14 cellular contexts compared by ENCODE assay signal in the genomic region with DNA sequence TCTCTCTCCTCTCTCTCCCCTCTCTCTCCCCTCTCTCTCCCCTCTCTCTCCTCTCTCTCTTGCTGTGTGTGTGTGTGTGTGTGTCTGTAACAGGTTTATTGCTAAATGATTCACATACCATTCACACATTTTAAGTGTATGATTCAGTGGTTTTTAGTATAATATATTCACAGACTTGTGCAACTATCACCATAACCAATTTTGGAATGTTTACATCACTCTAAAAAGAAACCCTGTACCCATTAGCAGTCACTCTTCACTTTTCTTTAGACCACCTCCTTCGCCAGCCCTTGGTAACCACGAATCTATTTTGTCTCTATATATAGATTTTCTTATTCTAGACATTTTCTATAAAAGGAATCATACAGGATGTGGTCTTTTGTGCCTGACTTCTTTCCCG. TPM values are rescaled to one million over a fixed set of nuclear protein-coding genes. Genes with fewer than 3 reads are reported as not detected.
DNase-seq lines count a peak whose midpoint lies in the region; ATAC-seq and TF ChIP-seq lines count a peak whose summit lies in the region.
"Had no signal": no experiment of that assay in that cellular context is flagged by ENCODE, and none has a peak within 500 bp of the region (broad histone marks: within the 10 kb centered on the region; RNA-seq: fewer than 3 reads in every experiment).

No MANE protein-coding gene starts in this region.

- no peak for TF ChIP-seq CTCF in activated CD8-positive, alpha-beta T cell treated with anti-CD3 and anti-CD28 coated beads for 36 hours (IDR thresholded peaks at IDR 0.05)
- TF ChIP-seq CTCF in fibroblast of lung (conservative IDR thresholded peaks at IDR 0.05 in 1 of 2, IDR thresholded peaks at IDR 0.05 in 1 of 2; ENCODE audit: low read depth in 1 of 2, low read length in 2 of 2) (no peak), WERI-Rb-1 (IDR thresholded peaks at IDR 0.05; ENCODE audit: low read depth, low read length) (no peak)

- DNase-seq in activated naive CD4-positive, alpha-beta T cell treated with Interleukin-2 at 50 U/mL for 16 hours, result no peak
- DNase-seq in activated CD8-positive, alpha-beta T cell treated with anti-CD3 and anti-CD28 coated beads for 36 hours, result peak; percentile 28
- DNase-seq in fibroblast of lung (ENCODE audit: low read depth in 2 of 2), result peak; percentile 33 to 36
- peak; percentile 21 for DNase-seq in stromal cell of bone marrow (ENCODE audit: low read depth)
- no peak for DNase-seq in RPMI8226
- DNase-seq in WERI-Rb-1, result no peak
- DNase-seq: activated T-cell treated with anti-CD3 and anti-CD28 coated beads, Interleukin-2, amount 50 U/mL, for 24 hours; dermis blood vessel endothelial cell; NCI-H2081; right cardiac atrium had no signal

- peaks cover 3% of the 10 kb centered on the region for H3K36me3 Mint-ChIP-seq in activated naive CD4-positive, alpha-beta T cell treated with anti-CD3 and anti-CD28 coated beads, Interleukin-2, amount 50 U/mL, for 24 hours
- H3K36me3 Mint-ChIP-seq in activated CD8-positive, alpha-beta T cell treated with anti-CD3 and anti-CD28 coated beads for 36 hours (ENCODE audit: low read depth), result no peaks in the 10 kb centered on the region

- H2AFZ ChIP-seq in fibroblast of lung (ENCODE audit: low read length), result no peak overlapping the region

- intact Hi-C loops in activated CD8-positive, alpha-beta T cell treated with anti-CD3 and anti-CD28 coated beads for 36 hours (cut with micrococcal nuclease), result no loop called here

- H3K4me3 Mint-ChIP-seq in activated naive CD4-positive, alpha-beta T cell treated with anti-CD3 and anti-CD28 coated beads, Interleukin-2, amount 50 U/mL, for 24 hours, result no peak overlapping the region
- no peak overlapping the region for H3K4me3 Mint-ChIP-seq in activated CD8-positive, alpha-beta T cell treated with anti-CD3 and anti-CD28 coated beads for 36 hours
- H3K4me3 Mint-ChIP-seq: activated T-cell treated with anti-CD3 and anti-CD28 coated beads, Interleukin-2, amount 50 U/mL, for 24 hours had no signal

- peak overlapping the region; percentile 96 for H3K27ac Mint-ChIP-seq in activated naive CD4-positive, alpha-beta T cell treated with anti-CD3 and anti-CD28 coated beads, Interleukin-2, amount 50 U/mL, for 24 hours
- H3K27ac Mint-ChIP-seq in activated CD8-positive, alpha-beta T cell treated with anti-CD3 and anti-CD28 coated beads for 36 hours, result peak overlapping the region; percentile 4
- H3K27ac Mint-ChIP-seq: activated T-cell treated with anti-CD3 and anti-CD28 coated beads, Interleukin-2, amount 50 U/mL, for 24 hours had no signal

- no peaks in the 10 kb centered on the region for H3K27me3 Mint-ChIP-seq in activated naive CD4-positive, alpha-beta T cell treated with anti-CD3 and anti-CD28 coated beads, Interleukin-2, amount 50 U/mL, for 24 hours
- H3K27me3 Mint-ChIP-seq in activated CD8-positive, alpha-beta T cell treated with anti-CD3 and anti-CD28 coated beads for 36 hours, result peaks cover 6% of the 10 kb centered on the region

- H3K4me1 Mint-ChIP-seq in activated naive CD4-positive, alpha-beta T cell treated with anti-CD3 and anti-CD28 coated beads, Interleukin-2, amount 50 U/mL, for 24 hours, result peaks cover 22% of the 10 kb centered on the region
- H3K4me1 Mint-ChIP-seq in activated CD8-positive, alpha-beta T cell treated with anti-CD3 and anti-CD28 coated beads for 36 hours (ENCODE audit: low read depth), result peaks cover 9% of the 10 kb centered on the region

- no peak overlapping the region for H3K4me2 ChIP-seq in fibroblast of lung (ENCODE audit: extremely low read depth, insufficient read depth, low read length)

- peak; percentile 86 for ATAC-seq in activated CD8-positive, alpha-beta T cell treated with anti-CD3 and anti-CD28 coated beads for 36 hours
- no peak for ATAC-seq in GM18907 (IDR thresholded peaks at IDR 0.05; ENCODE audit: unreplicated experiment)
- ATAC-seq: right cardiac atrium had no signal

- H3K79me2 ChIP-seq in fibroblast of lung (ENCODE audit: control insufficient read depth, insufficient read depth, low read length), result no peaks in the 10 kb centered on the region

- H3K9me3 Mint-ChIP-seq in activated naive CD4-positive, alpha-beta T cell treated with anti-CD3 and anti-CD28 coated beads, Interleukin-2, amount 50 U/mL, for 24 hours, result no peaks in the 10 kb centered on the region
- no peaks in the 10 kb centered on the region for H3K9me3 Mint-ChIP-seq in activated CD8-positive, alpha-beta T cell treated with anti-CD3 and anti-CD28 coated beads for 36 hours
- H3K9me3 Mint-ChIP-seq: activated T-cell treated with anti-CD3 and anti-CD28 coated beads, Interleukin-2, amount 50 U/mL, for 24 hours had no signal

- H3K9ac ChIP-seq in fibroblast of lung (ENCODE audit: insufficient read depth, low read length), result no peak overlapping the region

- H3K36me3 ChIP-seq in fibroblast of lung (ENCODE audit: control insufficient read depth, insufficient read depth, low read length), result no peaks in the 10 kb centered on the region
- H3K36me3 ChIP-seq in WERI-Rb-1, result no peaks in the 10 kb centered on the region

- H4K20me1 ChIP-seq in fibroblast of lung (ENCODE audit: control insufficient read depth, extremely low read depth, insufficient read depth, low read length), result no peaks in the 10 kb centered on the region

- CTCF ChIA-PET in activated CD8-positive, alpha-beta T cell treated with anti-CD3 and anti-CD28 coated beads for 36 hours (lab: Charles Lee), result no interaction called here

- POLR2A ChIA-PET in activated CD8-positive, alpha-beta T cell treated with anti-CD3 and anti-CD28 coated beads for 36 hours (lab: Charles Lee), result no interaction called here

- H3K4me1 ChIP-seq in fibroblast of lung (ENCODE audit: control insufficient read depth, extremely low read depth, insufficient read depth, low read length), result no peaks in the 10 kb centered on the region

- H3K27me3 ChIP-seq in fibroblast of lung (ENCODE audit: control insufficient read depth, insufficient read depth, low read length) (no peaks in the 10 kb centered on the region), WERI-Rb-1 (ENCODE audit: insufficient read depth, low read depth, severe bottlenecking) (peaks cover 70% of the 10 kb centered on the region)
- H3K27me3 ChIP-seq: tibial nerve had no signal

- no peak overlapping the region for H3K27ac ChIP-seq in fibroblast of lung (ENCODE audit: insufficient read depth, low read length)
- no peak overlapping the region for H3K27ac ChIP-seq in WERI-Rb-1
- H3K27ac ChIP-seq: C4-2B had no signal

- H3K9me3 ChIP-seq in fibroblast of lung (ENCODE audit: control insufficient read depth, insufficient read depth, low read depth, low read length) (no peaks in the 10 kb centered on the region), WERI-Rb-1 (ENCODE audit: severe bottlenecking) (no peaks in the 10 kb centered on the region)
- H3K9me3 ChIP-seq: tibial nerve had no signal

- H3K4me3 ChIP-seq in fibroblast of lung (replicated peaks in 1 of 4; ENCODE audit: control extremely low read depth in 1 of 4, insufficient read depth in 1 of 4, low read depth in 3 of 4, low read length in 4 of 4) (no peak overlapping the region), WERI-Rb-1 (ENCODE audit: low read depth, low read length) (no peak overlapping the region)
- H3K4me3 ChIP-seq: tibial nerve had no signal

RNA-seq across cellular contexts. Expression of gene THNSL2, which starts 11.4 kb away (rescaled TPM):
- total RNA-seq in activated CD8-positive, alpha-beta T cell treated with anti-CD3 and anti-CD28 coated beads for 36 hours, result under 1 TPM in 1 of 2 experiments, not detected in 1; 0.38 TPM
- total RNA-seq in fibroblast of lung, result 9.9 and 17.5 TPM in 2 replicates
- polyA plus RNA-seq in fibroblast of lung, result 6.0 TPM in 1 of 2 replicates, not detected in the other
- 4.4 TPM in 1 of 2 replicates, not detected in the other for polyA plus RNA-seq in fibroblast of lung (2012)
- 17.8 TPM in 1 of 2 replicates, not detected in the other for polyA minus RNA-seq in fibroblast of lung (ENCODE audit: low replicate concordance)

RNA-seq across cellular contexts. Expression of gene FABP1, which starts 53.6 kb away (rescaled TPM):
- total RNA-seq in activated CD8-positive, alpha-beta T cell treated with anti-CD3 and anti-CD28 coated beads for 36 hours, result not detected
- not detected in 2 replicates for total RNA-seq in fibroblast of lung
- not detected in 2 replicates for polyA plus RNA-seq in fibroblast of lung
- not detected in 2 replicates for polyA plus RNA-seq in fibroblast of lung (2012)
- not detected in 2 replicates for polyA minus RNA-seq in fibroblast of lung (ENCODE audit: low replicate concordance)
- total RNA-seq: dermis blood vessel endothelial cell, right cardiac atrium, tibial nerve had no signal

Comparison
In these comparisons a context has a peak if more than half of its experiments do, and no peak if none do; other contexts are left out.
1. DNase-seq: peak in activated CD8-positive, alpha-beta T cell treated with anti-CD3 and anti-CD28 coated beads for 36 hours (single experiment), fibroblast of lung (2 of 2) and stromal cell of bone marrow (single experiment); none in activated naive CD4-positive, alpha-beta T cell treated with Interleukin-2 at 50 U/mL for 16 hours (single experiment), RPMI8226 (single experiment) and WERI-Rb-1 (single experiment).